In genomic region chr13:49071341-49071937, GRCh38 we compare ENCODE assay signal across 21 cellular contexts.
DNase-seq lines count a peak whose midpoint lies in the region; TF ChIP-seq lines count a peak whose summit lies in the region.
"Had no signal": no experiment of that assay in that cellular context is flagged by ENCODE, and none has a peak within 500 bp of the region (broad histone marks: within the 10 kb centered on the region; RNA-seq: fewer than 3 reads in every experiment).

No MANE protein-coding gene starts in this region.

- H3K79me2 ChIP-seq in SK-N-SH (ENCODE audit: insufficient read depth): peaks cover 73% of the 10 kb centered on the region

- H3K4me3 ChIP-seq in SK-N-SH (ENCODE audit: low read depth in 2 of 2, low read length in 1 of 2): no peak overlapping the region
- H3K4me3 ChIP-seq: GM12878, GM23248, PC-9, SJCRH30 had no signal

- CTCF ChIA-PET in SK-N-SH (lab: Yijun Ruan, JAX): no interaction called here

- no peak overlapping the region for H3K9ac ChIP-seq in SK-N-SH
- H3K9ac ChIP-seq: GM23248 had no signal

- peak overlapping the region; percentile 36; the same call in 1 of the 2 replicates for H3K4me2 ChIP-seq in SK-N-SH
- H3K4me2 ChIP-seq: PC-9 had no signal

- H2AFZ ChIP-seq in SK-N-SH (ENCODE audit: low read depth): no peak overlapping the region
- H2AFZ ChIP-seq: GM23248, PC-9 had no signal

- H3K4me1 ChIP-seq in SK-N-SH (ENCODE audit: control insufficient read depth in 1 of 2, insufficient read depth in 2 of 2, low read depth in 1 of 2, low read length in 1 of 2): peaks cover 0 to 7% of the 10 kb centered on the region in 2 experiments; a peak in 1 of 4 replicates
- H3K4me1 ChIP-seq: BE2C, SJCRH30 had no signal

- no peak for TF ChIP-seq CTCF in SK-N-SH (IDR thresholded peaks at IDR 0.05)

- TF ChIP-seq RAD21 in SK-N-SH (IDR thresholded peaks at IDR 0.05; ENCODE audit: low read length): no peak

- 0 out of 2 replicates have a peak, but pooled peaks cover 8% of the 10 kb centered on the region for H4K20me1 ChIP-seq in SK-N-SH (ENCODE audit: insufficient read depth)

- peak overlapping the region in 1 of 2 experiments; percentile 73; a peak in 2 of 4 replicates for H3K27ac ChIP-seq in SK-N-SH (ENCODE audit: low read depth in 2 of 2, low read length in 1 of 2)
- H3K27ac ChIP-seq: GM23248, PC-9, SJCRH30 had no signal

- H3K9me3 ChIP-seq in SK-N-SH: no peaks in the 10 kb centered on the region
- H3K9me3 ChIP-seq: BE2C, SJCRH30 had no signal

- peaks cover 31% of the 10 kb centered on the region for H3F3A ChIP-seq in SK-N-SH (replicated peaks; ENCODE audit: insufficient read depth)

- peak in 1 of 2 experiments; percentile 65; a peak in 2 of 4 replicates for TF ChIP-seq EP300 in SK-N-SH (IDR thresholded peaks at IDR 0.05; ENCODE audit: borderline replicate concordance in 1 of 2, low read depth in 1 of 2, low read length in 1 of 2)

- DNase-seq in ELR (ENCODE audit: low read depth): peak; percentile 26
- no peak for DNase-seq in SK-N-SH
- DNase-seq in fibroblast of peridontal ligament (ENCODE audit: extremely low read depth): peak; percentile 34
- no peak for DNase-seq in glomerular visceral epithelial cell (ENCODE audit: extremely low spot score)
- DNase-seq in G401 (ENCODE audit: low spot score): no peak
- no peak for DNase-seq in amygdala (lab: John Stamatoyannopoulos, UW)
- DNase-seq in activated gamma-delta T cell treated with Interleukin-2 at 50 U/mL for 16 hours: no peak
- DNase-seq: BE2C; Calu3; CD8-positive, alpha-beta memory T cell; DMS79 treated with DMSO at 0.1 percent for 48 hours; GM23248; H7; KG1; MM.1S; NCI-H2029 treated with DMSO at 0.1 percent for 48 hours; NCI-H2227 treated with DMSO at 0.1 percent for 48 hours; NCI-H526 treated with DMSO at 0.1 percent for 48 hours; PC-9; SJCRH30 had no signal

- H3K9me2 ChIP-seq in SK-N-SH: no peaks in the 10 kb centered on the region

- in situ Hi-C loops in G401 (cut with HindIII; ENCODE audit: low sequenced_read_pairs): no loop called here

- peaks cover 0 to 41% of the 10 kb centered on the region in 2 experiments for H3K36me3 ChIP-seq in SK-N-SH (replicated peaks in 1 of 2; ENCODE audit: control insufficient read depth in 1 of 2, insufficient read depth in 2 of 2, low read length in 1 of 2)
- H3K36me3 ChIP-seq: SJCRH30 had no signal

- no peaks in the 10 kb centered on the region for H3K27me3 ChIP-seq in SK-N-SH (ENCODE audit: insufficient read depth)
- H3K27me3 ChIP-seq: BE2C, SJCRH30 had no signal

- POLR2A ChIA-PET in SK-N-SH (lab: Yijun Ruan, JAX): no interaction called here

- WGBS in SK-N-SH (ENCODE audit: low lambda C conversion rate): 79% methylated on average over 1 of the region's 1 CpG

TF ChIP-seq in SK-N-SH, 30 proteins besides CTCF, POLR2A, EP300 and RAD21 (continues in another document):
- TF ChIP-seq FOSL2 (IDR thresholded peaks at IDR 0.05; ENCODE audit: borderline replicate concordance, low read depth) (peak; percentile 45; the same call in 1 of the 2 replicates), RCOR1 (IDR thresholded peaks at IDR 0.05; ENCODE audit: low read length) (no peak), IRF3 (IDR thresholded peaks at IDR 0.05; ENCODE audit: low read depth, low read length) (no peak), USF2 (IDR thresholded peaks at IDR 0.05; ENCODE audit: borderline replicate concordance, low read depth, low read length) (no peak), TEAD4 (IDR thresholded peaks at IDR 0.05; ENCODE audit: borderline replicate concordance, insufficient read depth) (peak; percentile 69; the same call in 1 of the 2 replicates), FOXM1 (IDR thresholded peaks at IDR 0.05; ENCODE audit: low read depth) (no peak), EZH2phosphoT487 (IDR thresholded peaks at IDR 0.05; ENCODE audit: borderline replicate concordance, low read depth) (no peak), MXI1 (IDR thresholded peaks at IDR 0.05; ENCODE audit: low read depth, low read length) (no peak), ELF1 (IDR thresholded peaks at IDR 0.05) (no peak), YY1 (IDR thresholded peaks at IDR 0.05; ENCODE audit: low read depth) (no peak), FOXJ3 (CRISPR knock-in tag; IDR thresholded peaks at IDR 0.05) (no peak), REST (IDR thresholded peaks at IDR 0.05; ENCODE audit: low read depth, low read length) (no peak), GABPA (IDR thresholded peaks at IDR 0.05; ENCODE audit: low read depth) (no peak), ZBTB33 (IDR thresholded peaks at IDR 0.05; ENCODE audit: borderline replicate concordance, low read depth) (no peak), TCF12 (IDR thresholded peaks at IDR 0.05) (peak; percentile 85), PBX3 (IDR thresholded peaks at IDR 0.05) (peak; percentile 80), MAX (IDR thresholded peaks at IDR 0.05; ENCODE audit: low read depth) (no peak), NRF1 (IDR thresholded peaks at IDR 0.05; ENCODE audit: low read depth, low read length) (no peak), JUND (IDR thresholded peaks at IDR 0.05) (peak; percentile 51), GATA2 (CRISPR knock-in tag; IDR thresholded peaks at IDR 0.05) (no peak), TAF1 (IDR thresholded peaks at IDR 0.05; ENCODE audit: borderline replicate concordance, low read depth, low read length) (no peak)

Comparison
In these comparisons a context has a peak if more than half of its experiments do, and no peak if none do; other contexts are left out.
1. DNase-seq: peak in ELR (single experiment) and fibroblast of peridontal ligament (single experiment); none in SK-N-SH (single experiment), glomerular visceral epithelial cell (single experiment), G401 (single experiment), amygdala (0 of 56) and activated gamma-delta T cell treated with Interleukin-2 at 50 U/mL for 16 hours (single experiment).